In genomic region chr3:23442598-23443383, GRCh38 we compare ENCODE assay signal across 10 cellular contexts.
DNase-seq lines count a peak whose midpoint lies in the region; ATAC-seq, FAIRE-seq and TF ChIP-seq lines count a peak whose summit lies in the region.
"Had no signal": no experiment of that assay in that cellular context is flagged by ENCODE, and none has a peak within 500 bp of the region (broad histone marks: within the 10 kb centered on the region; RNA-seq: fewer than 3 reads in every experiment).

No MANE protein-coding gene starts in this region.

- ATAC-seq in HG03432 (IDR thresholded peaks at IDR 0.05; ENCODE audit: unreplicated experiment) (peak; percentile 61), activated B cell treated with CpG ODN at 0.5 μM for 24 hours (ENCODE audit: low read depth) (peak; percentile 88)

- peak; percentile 29 for DNase-seq in activated naive CD4-positive, alpha-beta T cell treated with anti-CD3 and anti-CD28 coated beads, Interleukin-2, amount 10 ng/mL, durations not matched to agents 7 days and 5 days
- no peak for DNase-seq in activated naive CD4-positive, alpha-beta T cell (lab: John Stamatoyannopoulos, UW)
- DNase-seq in activated B cell treated with CpG ODN at 0.5 μM for 24 hours (no peak), head of caudate nucleus (no peak), D721Med (ENCODE audit: insufficient read length, low spot score) (no peak)
- no peak for DNase-seq in activated CD4-positive, CD25-positive, alpha-beta regulatory T cell treated with anti-CD3 and anti-CD28 coated beads, Interleukin-2, amount 50 U/mL, for 72 hours
- DNase-seq: NCI-H1105 treated with DMSO at 0.1 percent for 48 hours, spleen had no signal

- no peak overlapping the region for H3K27ac Mint-ChIP-seq in activated naive CD4-positive, alpha-beta T cell treated with anti-CD3 and anti-CD28 coated beads, Interleukin-2, amount 10 ng/mL, durations not matched to agents 7 days and 5 days
- no peak overlapping the region for H3K27ac Mint-ChIP-seq in activated B cell treated with CpG ODN at 0.5 μM for 24 hours
- no peak overlapping the region for H3K27ac Mint-ChIP-seq in stimulated activated naive CD8-positive, alpha-beta T cell treated with anti-CD3 and anti-CD28 coated beads, Interleukin-15, Interleukin-2, amounts not matched to agents 100 ng/mL and 50 ng/mL, for 24 hours

- CTCF ChIA-PET in activated naive CD4-positive, alpha-beta T cell treated with anti-CD3 and anti-CD28 coated beads, Interleukin-2, amount 10 ng/mL, durations not matched to agents 7 days and 5 days (lab: Charles Lee): interaction anchor here (0.8 kb wide), 1 partner anchor 9 kb away, joined by 3 read pairs; no protein-coding TSS in a partner anchor
- CTCF ChIA-PET in activated B cell treated with CpG ODN at 0.5 μM for 24 hours (lab: Charles Lee): no interaction called here

- POLR2A ChIA-PET in activated B cell treated with CpG ODN at 0.5 μM for 24 hours (lab: Charles Lee): interaction anchor here (0.5 kb wide), 1 partner anchor 10 kb away, joined by 3 read pairs; no protein-coding TSS in a partner anchor

- FAIRE-seq in D721Med (lab: Jason Lieb, UNC): no peak

- intact Hi-C loops in activated B cell treated with CpG ODN at 0.5 μM for 24 hours (cut with micrococcal nuclease) (loop anchor here (1.0 to 10.0 kb wide), 4 partner anchors 8 to 1060 kb away; no protein-coding TSS in a partner anchor), head of caudate nucleus (cut with DNase I) (no loop called here)

- H3K9me3 Mint-ChIP-seq in activated naive CD4-positive, alpha-beta T cell treated with anti-CD3 and anti-CD28 coated beads, Interleukin-2, amount 10 ng/mL, durations not matched to agents 7 days and 5 days: no peaks in the 10 kb centered on the region
- H3K9me3 Mint-ChIP-seq in activated B cell treated with CpG ODN at 0.5 μM for 24 hours: no peaks in the 10 kb centered on the region
- H3K9me3 Mint-ChIP-seq in stimulated activated naive CD8-positive, alpha-beta T cell treated with anti-CD3 and anti-CD28 coated beads, Interleukin-15, Interleukin-2, amounts not matched to agents 100 ng/mL and 50 ng/mL, for 24 hours: no peaks in the 10 kb centered on the region

- peaks cover 60% of the 10 kb centered on the region for H3K4me1 Mint-ChIP-seq in activated naive CD4-positive, alpha-beta T cell treated with anti-CD3 and anti-CD28 coated beads, Interleukin-2, amount 10 ng/mL, durations not matched to agents 7 days and 5 days
- H3K4me1 Mint-ChIP-seq in activated B cell treated with CpG ODN at 0.5 μM for 24 hours: peaks cover 71% of the 10 kb centered on the region
- H3K4me1 Mint-ChIP-seq in stimulated activated naive CD8-positive, alpha-beta T cell treated with anti-CD3 and anti-CD28 coated beads, Interleukin-15, Interleukin-2, amounts not matched to agents 100 ng/mL and 50 ng/mL, for 24 hours (ENCODE audit: low read depth): peaks cover 57% of the 10 kb centered on the region

- H3K4me3 Mint-ChIP-seq in activated naive CD4-positive, alpha-beta T cell treated with anti-CD3 and anti-CD28 coated beads, Interleukin-2, amount 10 ng/mL, durations not matched to agents 7 days and 5 days: no peak overlapping the region
- H3K4me3 Mint-ChIP-seq in activated B cell treated with CpG ODN at 0.5 μM for 24 hours: peak overlapping the region; percentile 30
- H3K4me3 Mint-ChIP-seq in stimulated activated naive CD8-positive, alpha-beta T cell treated with anti-CD3 and anti-CD28 coated beads, Interleukin-15, Interleukin-2, amounts not matched to agents 100 ng/mL and 50 ng/mL, for 24 hours: peak overlapping the region; percentile 10

- TF ChIP-seq CTCF in activated B cell treated with CpG ODN at 0.5 μM for 24 hours (IDR thresholded peaks at IDR 0.05) (no peak), D721Med (IDR thresholded peaks at IDR 0.05; ENCODE audit: insufficient read depth, missing control alignments) (no peak)

- peaks cover 5% of the 10 kb centered on the region for H3K36me3 Mint-ChIP-seq in activated naive CD4-positive, alpha-beta T cell treated with anti-CD3 and anti-CD28 coated beads, Interleukin-2, amount 10 ng/mL, durations not matched to agents 7 days and 5 days
- H3K36me3 Mint-ChIP-seq in activated B cell treated with CpG ODN at 0.5 μM for 24 hours (ENCODE audit: low read depth): no peaks in the 10 kb centered on the region
- H3K36me3 Mint-ChIP-seq in stimulated activated naive CD8-positive, alpha-beta T cell treated with anti-CD3 and anti-CD28 coated beads, Interleukin-15, Interleukin-2, amounts not matched to agents 100 ng/mL and 50 ng/mL, for 24 hours (ENCODE audit: low read depth): no peaks in the 10 kb centered on the region

- H3K27me3 Mint-ChIP-seq in activated naive CD4-positive, alpha-beta T cell treated with anti-CD3 and anti-CD28 coated beads, Interleukin-2, amount 10 ng/mL, durations not matched to agents 7 days and 5 days: no peaks in the 10 kb centered on the region
- no peaks in the 10 kb centered on the region for H3K27me3 Mint-ChIP-seq in activated B cell treated with CpG ODN at 0.5 μM for 24 hours
- no peaks in the 10 kb centered on the region for H3K27me3 Mint-ChIP-seq in stimulated activated naive CD8-positive, alpha-beta T cell treated with anti-CD3 and anti-CD28 coated beads, Interleukin-15, Interleukin-2, amounts not matched to agents 100 ng/mL and 50 ng/mL, for 24 hours
